Comparison of ENCODE assay signal across 8 cellular contexts in the genomic region with DNA sequence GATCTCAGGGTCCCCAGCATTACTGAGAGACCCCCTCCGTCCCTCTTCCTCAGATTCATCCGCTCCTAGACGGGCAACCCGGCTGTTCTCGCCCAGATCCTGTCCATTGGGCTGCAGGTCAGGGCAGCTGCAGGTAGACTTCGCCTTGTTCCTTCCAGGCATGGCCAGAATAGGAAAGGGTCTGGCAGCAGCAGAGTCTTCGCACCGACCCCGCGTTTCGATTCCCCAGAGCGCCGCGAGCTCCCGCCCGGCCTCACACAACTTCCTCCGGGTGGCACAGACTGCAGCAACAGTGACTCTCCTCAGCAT. TPM values are rescaled to one million over a fixed set of nuclear protein-coding genes. Genes with fewer than 3 reads are reported as not detected.
DNase-seq lines count a peak whose midpoint lies in the region; ATAC-seq and TF ChIP-seq lines count a peak whose summit lies in the region.

No MANE protein-coding gene starts in this region.

- in situ Hi-C loops in gastrocnemius medialis (cut with MboI; ENCODE audit: low sequenced_read_pairs in 4 of 4): no loop called here

- ATAC-seq in GM19043 (IDR thresholded peaks at IDR 0.05; ENCODE audit: low read depth, unreplicated experiment) (peak; percentile 22), HG03457 (IDR thresholded peaks at IDR 0.05; ENCODE audit: unreplicated experiment) (peak; percentile 13), gastrocnemius medialis (peak; percentile 11 to 12), HG03520 (IDR thresholded peaks at IDR 0.05; ENCODE audit: unreplicated experiment) (no peak)

- no peaks in the 10 kb centered on the region for H3K9me3 Mint-ChIP-seq in activated CD4-positive, alpha-beta memory T cell treated with anti-CD3 and anti-CD28 coated beads, Interleukin-2, amount 10 ng/mL, durations not matched to agents 7 days and 5 days

- peak overlapping the region; percentile 93 to 99 (median 96) for H3K27ac ChIP-seq in gastrocnemius medialis

- TF ChIP-seq POLR2A in gastrocnemius medialis (IDR thresholded peaks at IDR 0.05): no peak

- DNase-seq in epithelial cell of esophagus (ENCODE audit: low read depth): no peak
- DNase-seq in gastrocnemius medialis: no peak
- no peak for DNase-seq in foreskin melanocyte
- DNase-seq in activated CD4-positive, alpha-beta memory T cell treated with anti-CD3 and anti-CD28 coated beads, Interleukin-2, amount 10 ng/mL, durations not matched to agents 7 days and 5 days: no peak
- DNase-seq in NCI-H82 treated with DMSO at 0.1 percent for 48 hours (lab: John Stamatoyannopoulos, UW; ENCODE audit: unreplicated experiment): no peak

- CTCF ChIA-PET in activated CD4-positive, alpha-beta memory T cell treated with anti-CD3 and anti-CD28 coated beads, Interleukin-2, amount 10 ng/mL, durations not matched to agents 7 days and 5 days (lab: Charles Lee): interaction anchor here (0.9 kb wide), 1 partner anchor 172 kb away, joined by 3 read pairs; no protein-coding TSS in a partner anchor

- H3K27me3 Mint-ChIP-seq in activated CD4-positive, alpha-beta memory T cell treated with anti-CD3 and anti-CD28 coated beads, Interleukin-2, amount 10 ng/mL, durations not matched to agents 7 days and 5 days: peaks cover 15% of the 10 kb centered on the region

- H3K4me3 Mint-ChIP-seq in activated CD4-positive, alpha-beta memory T cell treated with anti-CD3 and anti-CD28 coated beads, Interleukin-2, amount 10 ng/mL, durations not matched to agents 7 days and 5 days: no peak overlapping the region

- H3K9me3 ChIP-seq in gastrocnemius medialis: no peaks in the 10 kb centered on the region

- no peak overlapping the region for H3K27ac Mint-ChIP-seq in activated CD4-positive, alpha-beta memory T cell treated with anti-CD3 and anti-CD28 coated beads, Interleukin-2, amount 10 ng/mL, durations not matched to agents 7 days and 5 days

- TF ChIP-seq CTCF in epithelial cell of esophagus (IDR thresholded peaks at IDR 0.05; ENCODE audit: insufficient read depth, low read depth, low read length, missing control alignments) (no peak), gastrocnemius medialis (IDR thresholded peaks at IDR 0.05 in 4 of 5, conservative IDR thresholded peaks at IDR 0.05 in 1 of 5) (no peak)

- peaks cover 28% of the 10 kb centered on the region for H3K4me1 Mint-ChIP-seq in activated CD4-positive, alpha-beta memory T cell treated with anti-CD3 and anti-CD28 coated beads, Interleukin-2, amount 10 ng/mL, durations not matched to agents 7 days and 5 days

- intact Hi-C loops in gastrocnemius medialis (cut with DNase I; ENCODE audit: low total_unique reads): loop anchor here (1.0 to 10.0 kb wide), 6 partner anchors 179 to 903 kb away; a partner anchor contains a TSS

- H3K36me3 Mint-ChIP-seq in activated CD4-positive, alpha-beta memory T cell treated with anti-CD3 and anti-CD28 coated beads, Interleukin-2, amount 10 ng/mL, durations not matched to agents 7 days and 5 days (ENCODE audit: low read depth): peaks cover 14% of the 10 kb centered on the region

- H3K36me3 ChIP-seq in gastrocnemius medialis: no peaks in the 10 kb centered on the region

- peaks cover 38 to 46% of the 10 kb centered on the region in 2 donors for H3K4me1 ChIP-seq in gastrocnemius medialis

- POLR2A ChIA-PET in activated CD4-positive, alpha-beta memory T cell treated with anti-CD3 and anti-CD28 coated beads, Interleukin-2, amount 10 ng/mL, durations not matched to agents 7 days and 5 days (lab: Charles Lee): interaction anchor here (0.6 to 2.5 kb wide), 15 partner anchors 8 to 965 kb away, joined by 3 to 10 read pairs (median 5); a partner anchor contains a TSS

- H3K4me3 ChIP-seq in epithelial cell of esophagus (ENCODE audit: low read length) (peak overlapping the region; percentile 95), gastrocnemius medialis (peak overlapping the region; percentile 64 to 99 (median 90))

- peaks cover 0 to 17% (median 6%) of the 10 kb centered on the region in 3 donors for H3K27me3 ChIP-seq in gastrocnemius medialis

RNA-seq across cellular contexts. Expression of a gene that starts 0.3 kb away (rescaled TPM):
- total RNA-seq in gastrocnemius medialis: 100 to 1,000 TPM; 180 to 270 (median 239) TPM
- 100 to 1,000 TPM; 162 to 164 TPM for total RNA-seq in activated CD4-positive, alpha-beta memory T cell treated with anti-CD3 and anti-CD28 coated beads, Interleukin-2, amount 10 ng/mL, durations not matched to agents 7 days and 5 days
